Comparison of ENCODE assay signal across 21 cellular contexts in the genomic region with DNA sequence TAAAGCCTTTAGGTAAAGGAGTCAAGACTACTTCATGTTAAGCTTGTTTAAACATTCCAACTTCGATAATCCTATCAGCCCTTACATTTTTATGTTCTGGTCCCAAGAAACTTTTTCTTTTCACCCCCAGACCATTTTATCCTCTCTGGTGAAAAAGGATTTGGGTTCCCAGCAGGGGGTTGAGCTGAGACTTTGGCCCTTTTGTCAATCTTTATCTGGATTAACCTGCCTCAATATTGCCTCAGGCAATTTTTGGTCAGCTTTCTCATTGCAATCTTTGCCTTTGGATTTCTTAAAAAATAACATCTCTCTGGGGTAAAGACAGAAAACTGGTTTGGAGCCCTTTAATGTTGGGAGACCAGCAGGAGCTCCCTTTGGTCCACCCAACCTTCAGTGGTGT. TPM values are rescaled to one million over a fixed set of nuclear protein-coding genes. Genes with fewer than 3 reads are reported as not detected.
"Had no signal": no experiment of that assay in that cellular context is flagged by ENCODE, and none has a peak within 500 bp of the region (broad histone marks: within the 10 kb centered on the region; RNA-seq: fewer than 3 reads in every experiment).

No MANE protein-coding gene starts in this region.

- H3K36me3 Mint-ChIP-seq: activated naive CD8-positive, alpha-beta T cell; naive thymus-derived CD4-positive, alpha-beta T cell had no signal

- H3K27ac Mint-ChIP-seq: activated naive CD8-positive, alpha-beta T cell; naive thymus-derived CD4-positive, alpha-beta T cell had no signal

- H3K36me3 ChIP-seq: gastrocnemius medialis, tibial nerve had no signal

- DNase-seq: activated CD4-positive, alpha-beta T cell treated with anti-CD3 and anti-CD28 coated beads for 4 hours; activated CD4-positive, alpha-beta T cell treated with anti-CD3 and anti-CD28 coated beads, Interleukin-2, amount 50 U/mL, for 4 hours; activated effector memory CD4-positive, alpha-beta T cell treated with Interleukin-2 at 50 U/mL for 16 hours; activated naive CD4-positive, alpha-beta T cell treated with Interleukin-2 at 50 U/mL for 16 hours; anterior cingulate cortex; dermis blood vessel endothelial cell; effector CD8-positive, alpha-beta T cell; gastrocnemius medialis; glutamatergic neuron; left ventricle myocardium superior; mammary epithelial cell; midbrain; naive thymus-derived CD4-positive, alpha-beta T cell; posterior cingulate gyrus; stimulated activated CD4-positive, alpha-beta T cell treated with anti-CD3 and anti-CD28 coated beads, Interleukin-15, amount 100 ng/mL, for 24 hours; stimulated activated naive CD4-positive, alpha-beta T cell treated with Interleukin-2 at 50 U/mL for 16 hours had no signal

- H3K9me3 Mint-ChIP-seq: central memory CD8-positive, alpha-beta T cell; naive thymus-derived CD4-positive, alpha-beta T cell; neural crest cell had no signal

- H3K27me3 ChIP-seq: gastrocnemius medialis, tibial nerve had no signal

- H3K4me1 Mint-ChIP-seq: central memory CD8-positive, alpha-beta T cell had no signal

- H3K4me3 Mint-ChIP-seq: activated naive CD8-positive, alpha-beta T cell; central memory CD8-positive, alpha-beta T cell; naive thymus-derived CD4-positive, alpha-beta T cell; neural crest cell had no signal

- H3K27ac ChIP-seq: gastrocnemius medialis, tibial nerve had no signal

- H3K4me1 ChIP-seq: gastrocnemius medialis had no signal

- H3K27me3 Mint-ChIP-seq: activated naive CD8-positive, alpha-beta T cell; central memory CD8-positive, alpha-beta T cell; naive thymus-derived CD4-positive, alpha-beta T cell had no signal

- H3K9me3 ChIP-seq: gastrocnemius medialis, tibial nerve had no signal

- H3K4me3 ChIP-seq: gastrocnemius medialis, tibial nerve had no signal

- ATAC-seq: gastrocnemius medialis; left ventricle myocardium superior; naive thymus-derived CD4-positive, alpha-beta T cell; right cardiac atrium had no signal

RNA-seq across cellular contexts. Expression of gene CSRNP3, which starts 33.9 kb away (rescaled TPM):
- total RNA-seq: naive thymus-derived CD4-positive, alpha-beta T cell had no signal
- polyA plus RNA-seq: naive thymus-derived CD4-positive, alpha-beta T cell had no signal
